In genomic region chr6:14210663-14211595, GRCh38 we compare ENCODE assay signal across 8 cellular contexts.
A peak's percentile ranks its signal among the peaks of the same experiment; 100 is the strongest.
DNase-seq lines count a peak whose midpoint lies in the region; ATAC-seq and TF ChIP-seq lines count a peak whose summit lies in the region.

No MANE protein-coding gene starts in this region.

- peaks cover 14% of the 10 kb centered on the region for H3K4me1 Mint-ChIP-seq in GM23338
- peaks cover 23% of the 10 kb centered on the region for H3K4me1 Mint-ChIP-seq in stimulated activated naive CD8-positive, alpha-beta T cell treated with anti-CD3 and anti-CD28 coated beads, Interleukin-15, amount 100 ng/mL, for 72 hours

- TF ChIP-seq CTCF in GM23338 (conservative IDR thresholded peaks at IDR 0.05; ENCODE audit: low read depth in 2 of 2) (peak; percentile 37 to 79), RWPE2 (IDR thresholded peaks at IDR 0.05; ENCODE audit: poor library complexity, severe bottlenecking) (peak; percentile 96), fibroblast of villous mesenchyme (IDR thresholded peaks at IDR 0.05; ENCODE audit: insufficient read depth, low read depth, low read length) (peak; percentile 49), neural cell (IDR thresholded peaks at IDR 0.05; ENCODE audit: poor library complexity, severe bottlenecking) (peak; percentile 93)

- H3K4me3 Mint-ChIP-seq in GM23338, result peak overlapping the region; percentile 68
- peak overlapping the region; percentile 83 to 84 for H3K4me3 Mint-ChIP-seq in stimulated activated naive CD8-positive, alpha-beta T cell treated with anti-CD3 and anti-CD28 coated beads, Interleukin-15, amount 100 ng/mL, for 72 hours

- H4K20me1 ChIP-seq in GM23338 (replicated peaks; ENCODE audit: insufficient read depth), result no peaks in the 10 kb centered on the region
- H4K20me1 ChIP-seq in neural cell (ENCODE audit: insufficient read depth), result no peaks in the 10 kb centered on the region

- peak overlapping the region; percentile 70; the same call in 1 of the 2 replicates for H3K27ac Mint-ChIP-seq in GM23338
- H3K27ac Mint-ChIP-seq in stimulated activated naive CD8-positive, alpha-beta T cell treated with anti-CD3 and anti-CD28 coated beads, Interleukin-15, amount 100 ng/mL, for 72 hours, result peak overlapping the region; percentile 41 to 83

- H3K36me3 Mint-ChIP-seq in GM23338 (ENCODE audit: low read depth), result peaks cover 16% of the 10 kb centered on the region

- peaks cover 20% of the 10 kb centered on the region for H3K9me3 Mint-ChIP-seq in GM23338
- H3K9me3 Mint-ChIP-seq in stimulated activated naive CD8-positive, alpha-beta T cell treated with anti-CD3 and anti-CD28 coated beads, Interleukin-15, amount 100 ng/mL, for 72 hours, result no peaks in the 10 kb centered on the region

- H3K79me2 ChIP-seq in GM23338 (replicated peaks; ENCODE audit: insufficient read depth) (no peaks in the 10 kb centered on the region; the same call in 1 of the 2 replicates), neural cell (replicated peaks; ENCODE audit: insufficient read depth, low read length) (no peaks in the 10 kb centered on the region)

- peaks cover 11% of the 10 kb centered on the region for H3F3A ChIP-seq in GM23338 (replicated peaks; ENCODE audit: low read depth)
- no peaks in the 10 kb centered on the region for H3F3A ChIP-seq in neural cell (ENCODE audit: insufficient read depth, low read length, poor library complexity, severe bottlenecking)

- peak; percentile 99 for TF ChIP-seq RAD21 in neural cell (conservative IDR thresholded peaks at IDR 0.05)

- peaks cover 20% of the 10 kb centered on the region for H3K27me3 Mint-ChIP-seq in GM23338 (ENCODE audit: insufficient read depth, low read depth, poor library complexity)
- H3K27me3 Mint-ChIP-seq in stimulated activated naive CD8-positive, alpha-beta T cell treated with anti-CD3 and anti-CD28 coated beads, Interleukin-15, amount 100 ng/mL, for 72 hours, result no peaks in the 10 kb centered on the region

- TF ChIP-seq EP300 in neural cell (conservative IDR thresholded peaks at IDR 0.05; ENCODE audit: poor library complexity, severe bottlenecking), result peak; percentile 92

- H3K4me3 ChIP-seq in GM23338 (peak overlapping the region; percentile 65), RWPE2 (ENCODE audit: severe bottlenecking) (peak overlapping the region; percentile 51), fibroblast of villous mesenchyme (ENCODE audit: low read depth, low read length) (peak overlapping the region; percentile 76), neural cell (ENCODE audit: low read length) (peak overlapping the region; percentile 82)

- ATAC-seq in GM23338 (peak; percentile 89), RWPE2 (ENCODE audit: low read depth) (peak; percentile 84)
- peak; percentile 96 for ATAC-seq in stimulated activated naive CD8-positive, alpha-beta T cell treated with anti-CD3 and anti-CD28 coated beads, Interleukin-15, amount 100 ng/mL, for 72 hours

- H3K27me3 ChIP-seq in GM23338 (ENCODE audit: insufficient read depth) (peaks cover 13% of the 10 kb centered on the region; the same call in 1 of the 2 replicates), RWPE2 (ENCODE audit: insufficient read depth, poor library complexity, severe bottlenecking) (no peaks in the 10 kb centered on the region), neural cell (ENCODE audit: insufficient read depth, low read depth, low read length) (no peaks in the 10 kb centered on the region)

- H3K9me3 ChIP-seq in RWPE2 (ENCODE audit: severe bottlenecking) (no peaks in the 10 kb centered on the region), neural cell (ENCODE audit: low read length) (no peaks in the 10 kb centered on the region)

- H3K9me2 ChIP-seq in GM23338 (ENCODE audit: insufficient read depth), result peaks cover 8% of the 10 kb centered on the region; the same call in 1 of the 2 replicates
- no peaks in the 10 kb centered on the region for H3K9me2 ChIP-seq in neural cell (ENCODE audit: insufficient read depth, low read length)

- H3K4me2 ChIP-seq in GM23338 (peak overlapping the region; percentile 91), neural cell (ENCODE audit: low read length) (peak overlapping the region; percentile 70)

- peak overlapping the region; percentile 74 for H3K9ac ChIP-seq in neural cell (ENCODE audit: low read length)

- peak overlapping the region; percentile 63; the same call in 1 of the 2 replicates for H3K27ac ChIP-seq in GM23338 (ENCODE audit: low read depth)
- H3K27ac ChIP-seq in RWPE2 (ENCODE audit: poor library complexity, severe bottlenecking), result peak overlapping the region; percentile 38
- H3K27ac ChIP-seq in neural cell (ENCODE audit: low read length), result peak overlapping the region; percentile 53

- H3K4me1 ChIP-seq in GM23338 (ENCODE audit: insufficient read depth), result peaks cover 14% of the 10 kb centered on the region
- H3K4me1 ChIP-seq in RWPE2 (ENCODE audit: insufficient read depth, poor library complexity, severe bottlenecking), result peaks cover 17% of the 10 kb centered on the region

- DNase-seq in ELR (ENCODE audit: low read depth), result peak; percentile 92
- peak; percentile 91 for DNase-seq in GM23338 (ENCODE audit: low spot score)
- DNase-seq in LHCN-M2 (ENCODE audit: low read depth), result peak; percentile 83
- peak; percentile 88 for DNase-seq in RWPE2 (ENCODE audit: low spot score)
- DNase-seq in activated effector memory CD4-positive, alpha-beta T cell treated with anti-CD3 and anti-CD28 coated beads, Interleukin-2, amount 50 U/mL, for 16 hours, result peak; percentile 96
- peak; percentile 84 for DNase-seq in fibroblast of villous mesenchyme (ENCODE audit: low read depth)
- peak; percentile 91 to 94 for DNase-seq in stimulated activated naive CD8-positive, alpha-beta T cell treated with anti-CD3 and anti-CD28 coated beads, Interleukin-15, amount 100 ng/mL, for 72 hours

- peak overlapping the region; percentile 98 for H2AFZ ChIP-seq in GM23338
- H2AFZ ChIP-seq in neural cell (ENCODE audit: low read depth, low read length), result peak overlapping the region; percentile 56

- H3K36me3 ChIP-seq in GM23338 (ENCODE audit: insufficient read depth), result no peaks in the 10 kb centered on the region; the same call in 1 of the 2 replicates
- no peaks in the 10 kb centered on the region for H3K36me3 ChIP-seq in RWPE2 (ENCODE audit: low read depth)
- no peaks in the 10 kb centered on the region for H3K36me3 ChIP-seq in neural cell (ENCODE audit: insufficient read depth, low read length)

TF ChIP-seq in GM23338, 12 proteins besides CTCF, POLR2A, EP300 and RAD21:
- TF ChIP-seq STAT1 (IDR thresholded peaks at IDR 0.05; ENCODE audit: unreplicated experiment), result no peak
- peak; percentile 51 for TF ChIP-seq POLR2AphosphoS5 (IDR thresholded peaks at IDR 0.05; ENCODE audit: low read depth)
- TF ChIP-seq JUNB (IDR thresholded peaks at IDR 0.05; ENCODE audit: unreplicated experiment), result no peak
- no peak for TF ChIP-seq ETS1 (IDR thresholded peaks at IDR 0.05)
- no peak for TF ChIP-seq NANOG (IDR thresholded peaks at IDR 0.05; ENCODE audit: borderline replicate concordance)
- no peak for TF ChIP-seq EZH2phosphoT487 (IDR thresholded peaks at IDR 0.05; ENCODE audit: unreplicated experiment)
- no peak for TF ChIP-seq ZNF331 (CRISPR knock-in tag; IDR thresholded peaks at IDR 0.05; ENCODE audit: low read depth)

TF ChIP-seq in neural cell, 6 proteins besides CTCF, POLR2A, EP300 and RAD21:
- no peak for TF ChIP-seq REST (IDR thresholded peaks at IDR 0.05; ENCODE audit: borderline replicate concordance)
- peak; percentile 60 for TF ChIP-seq MXI1 (conservative IDR thresholded peaks at IDR 0.05; ENCODE audit: poor library complexity, severe bottlenecking)
- no peak for TF ChIP-seq EZH2 (IDR thresholded peaks at IDR 0.05; ENCODE audit: borderline replicate concordance, insufficient read depth, low read length, poor library complexity, severe bottlenecking)
- peak; percentile 98 for TF ChIP-seq SMC3 (conservative IDR thresholded peaks at IDR 0.05; ENCODE audit: poor library complexity)
- peak; percentile 58 for TF ChIP-seq POLR2AphosphoS5 (IDR thresholded peaks at IDR 0.05)
- TF ChIP-seq TAF1 (IDR thresholded peaks at IDR 0.05; ENCODE audit: low read depth), result no peak

Comparison
In these comparisons a context has a peak if more than half of its experiments do, and no peak if none do; other contexts are left out.
1. Peak in every context shown above with its lines: DNase-seq, ATAC-seq, H3K4me3 ChIP-seq and H3K27ac ChIP-seq.